Comparison of ENCODE assay signal across 2 cellular contexts in the genomic region with DNA sequence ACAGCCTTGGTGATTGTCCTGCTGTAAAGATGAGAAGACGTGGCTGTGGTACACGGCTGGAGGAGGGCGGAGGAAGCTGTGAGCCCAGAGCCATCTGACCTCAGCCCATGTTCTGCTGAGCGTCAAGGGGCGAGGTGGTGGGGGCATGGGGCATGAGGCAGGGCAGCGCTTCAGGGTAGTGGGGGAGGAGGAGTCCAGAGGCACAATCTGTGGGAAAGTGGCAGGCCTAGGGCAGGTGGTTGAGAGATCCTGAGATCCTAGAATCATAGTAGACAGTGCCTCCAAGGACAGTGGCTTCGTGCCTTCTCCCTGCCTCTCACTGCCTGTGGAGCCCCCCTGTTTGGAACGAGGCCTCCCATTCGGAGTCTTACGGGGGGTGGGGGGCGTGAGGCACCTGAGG.
TF ChIP-seq lines count a peak whose summit lies in the region.

No MANE protein-coding gene starts in this region.

TF ChIP-seq in HepG2, 621 proteins besides CTCF, POLR2A, EP300 and RAD21:
- TF ChIP-seq HDAC1 (CRISPR knock-in tag; IDR thresholded peaks at IDR 0.05), result no peak
- no peak for TF ChIP-seq ZBTB7A (CRISPR knock-in tag; IDR thresholded peaks at IDR 0.05)
- TF ChIP-seq SYNCRIP (IDR thresholded peaks at IDR 0.05; ENCODE audit: insufficient read depth, low read depth, low read length), result no peak
- TF ChIP-seq, protein P1, sequence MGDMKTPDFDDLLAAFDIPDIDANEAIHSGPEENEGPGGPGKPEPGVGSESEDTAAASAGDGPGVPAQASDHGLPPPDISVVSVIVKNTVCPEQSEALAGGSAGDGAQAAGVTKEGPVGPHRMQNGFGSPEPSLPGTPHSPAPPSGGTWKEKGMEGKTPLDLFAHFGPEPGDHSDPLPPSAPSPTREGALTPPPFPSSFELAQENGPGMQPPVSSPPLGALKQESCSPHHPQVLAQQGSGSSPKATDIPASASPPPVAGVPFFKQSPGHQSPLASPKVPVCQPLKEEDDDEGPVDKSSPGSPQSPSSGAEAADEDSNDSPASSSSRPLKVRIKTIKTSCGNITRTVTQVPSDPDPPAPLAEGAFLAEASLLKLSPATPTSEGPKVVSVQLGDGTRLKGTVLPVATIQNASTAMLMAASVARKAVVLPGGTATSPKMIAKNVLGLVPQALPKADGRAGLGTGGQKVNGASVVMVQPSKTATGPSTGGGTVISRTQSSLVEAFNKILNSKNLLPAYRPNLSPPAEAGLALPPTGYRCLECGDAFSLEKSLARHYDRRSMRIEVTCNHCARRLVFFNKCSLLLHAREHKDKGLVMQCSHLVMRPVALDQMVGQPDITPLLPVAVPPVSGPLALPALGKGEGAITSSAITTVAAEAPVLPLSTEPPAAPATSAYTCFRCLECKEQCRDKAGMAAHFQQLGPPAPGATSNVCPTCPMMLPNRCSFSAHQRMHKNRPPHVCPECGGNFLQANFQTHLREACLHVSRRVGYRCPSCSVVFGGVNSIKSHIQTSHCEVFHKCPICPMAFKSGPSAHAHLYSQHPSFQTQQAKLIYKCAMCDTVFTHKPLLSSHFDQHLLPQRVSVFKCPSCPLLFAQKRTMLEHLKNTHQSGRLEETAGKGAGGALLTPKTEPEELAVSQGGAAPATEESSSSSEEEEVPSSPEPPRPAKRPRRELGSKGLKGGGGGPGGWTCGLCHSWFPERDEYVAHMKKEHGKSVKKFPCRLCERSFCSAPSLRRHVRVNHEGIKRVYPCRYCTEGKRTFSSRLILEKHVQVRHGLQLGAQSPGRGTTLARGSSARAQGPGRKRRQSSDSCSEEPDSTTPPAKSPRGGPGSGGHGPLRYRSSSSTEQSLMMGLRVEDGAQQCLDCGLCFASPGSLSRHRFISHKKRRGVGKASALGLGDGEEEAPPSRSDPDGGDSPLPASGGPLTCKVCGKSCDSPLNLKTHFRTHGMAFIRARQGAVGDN (CRISPR knock-in tag; IDR thresholded peaks at IDR 0.05), result no peak
- TF ChIP-seq, protein P2, sequence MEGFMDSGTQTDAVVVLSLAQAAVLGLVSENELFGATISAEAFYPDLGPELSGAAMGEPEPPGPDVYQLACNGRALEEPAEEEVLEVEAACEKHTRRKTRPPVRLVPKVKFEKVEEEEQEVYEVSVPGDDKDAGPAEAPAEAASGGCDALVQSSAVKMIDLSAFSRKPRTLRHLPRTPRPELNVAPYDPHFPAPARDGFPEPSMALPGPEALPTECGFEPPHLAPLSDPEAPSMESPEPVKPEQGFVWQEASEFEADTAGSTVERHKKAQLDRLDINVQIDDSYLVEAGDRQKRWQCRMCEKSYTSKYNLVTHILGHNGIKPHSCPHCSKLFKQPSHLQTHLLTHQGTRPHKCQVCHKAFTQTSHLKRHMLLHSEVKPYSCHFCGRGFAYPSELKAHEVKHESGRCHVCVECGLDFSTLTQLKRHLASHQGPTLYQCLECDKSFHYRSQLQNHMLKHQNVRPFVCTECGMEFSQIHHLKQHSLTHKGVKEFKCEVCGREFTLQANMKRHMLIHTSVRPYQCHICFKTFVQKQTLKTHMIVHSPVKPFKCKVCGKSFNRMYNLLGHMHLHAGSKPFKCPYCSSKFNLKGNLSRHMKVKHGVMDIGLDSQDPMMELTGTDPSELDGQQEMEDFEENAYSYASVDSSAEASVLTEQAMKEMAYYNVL (CRISPR knock-in tag; IDR thresholded peaks at IDR 0.05; ENCODE audit: borderline replicate concordance), result no peak
- TF ChIP-seq, protein P3, sequence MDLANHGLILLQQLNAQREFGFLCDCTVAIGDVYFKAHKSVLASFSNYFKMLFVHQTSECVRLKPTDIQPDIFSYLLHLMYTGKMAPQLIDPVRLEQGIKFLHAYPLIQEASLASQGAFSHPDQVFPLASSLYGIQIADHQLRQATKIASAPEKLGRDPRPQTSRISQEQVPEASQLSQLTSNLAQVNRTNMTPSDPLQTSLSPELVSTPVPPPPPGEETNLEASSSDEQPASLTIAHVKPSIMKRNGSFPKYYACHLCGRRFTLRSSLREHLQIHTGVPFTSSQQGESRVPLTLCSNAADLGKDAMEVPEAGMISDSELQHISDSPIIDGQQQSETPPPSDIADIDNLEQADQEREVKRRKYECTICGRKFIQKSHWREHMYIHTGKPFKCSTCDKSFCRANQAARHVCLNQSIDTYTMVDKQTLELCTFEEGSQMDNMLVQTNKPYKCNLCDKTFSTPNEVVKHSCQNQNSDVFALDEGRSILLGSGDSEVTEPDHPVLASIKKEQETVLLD (CRISPR knock-in tag; IDR thresholded peaks at IDR 0.05; ENCODE audit: low read depth), result no peak
- no peak for TF ChIP-seq ZNF792 (CRISPR knock-in tag; IDR thresholded peaks at IDR 0.05)
- TF ChIP-seq BORCS8-MEF2B (CRISPR knock-in tag; IDR thresholded peaks at IDR 0.05), result no peak
- no peak for TF ChIP-seq MYNN (CRISPR knock-in tag; IDR thresholded peaks at IDR 0.05; ENCODE audit: low read depth)
- TF ChIP-seq, protein P4, sequence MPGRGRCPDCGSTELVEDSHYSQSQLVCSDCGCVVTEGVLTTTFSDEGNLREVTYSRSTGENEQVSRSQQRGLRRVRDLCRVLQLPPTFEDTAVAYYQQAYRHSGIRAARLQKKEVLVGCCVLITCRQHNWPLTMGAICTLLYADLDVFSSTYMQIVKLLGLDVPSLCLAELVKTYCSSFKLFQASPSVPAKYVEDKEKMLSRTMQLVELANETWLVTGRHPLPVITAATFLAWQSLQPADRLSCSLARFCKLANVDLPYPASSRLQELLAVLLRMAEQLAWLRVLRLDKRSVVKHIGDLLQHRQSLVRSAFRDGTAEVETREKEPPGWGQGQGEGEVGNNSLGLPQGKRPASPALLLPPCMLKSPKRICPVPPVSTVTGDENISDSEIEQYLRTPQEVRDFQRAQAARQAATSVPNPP (CRISPR knock-in tag; IDR thresholded peaks at IDR 0.05), result no peak

TF ChIP-seq in H1, 55 proteins besides CTCF, POLR2A, EP300 and RAD21:
- TF ChIP-seq SAP30 (IDR thresholded peaks at IDR 0.05; ENCODE audit: insufficient read depth, insufficient replicate concordance, low read length), result no peak
- TF ChIP-seq SP2 (IDR thresholded peaks at IDR 0.05; ENCODE audit: low read length), result no peak
- no peak for TF ChIP-seq SP1 (IDR thresholded peaks at IDR 0.05; ENCODE audit: low read depth, low read length)
- TF ChIP-seq ZNF274 (IDR thresholded peaks at IDR 0.05; ENCODE audit: borderline replicate concordance, extremely low read depth, low read length), result no peak
- TF ChIP-seq, protein P5, sequence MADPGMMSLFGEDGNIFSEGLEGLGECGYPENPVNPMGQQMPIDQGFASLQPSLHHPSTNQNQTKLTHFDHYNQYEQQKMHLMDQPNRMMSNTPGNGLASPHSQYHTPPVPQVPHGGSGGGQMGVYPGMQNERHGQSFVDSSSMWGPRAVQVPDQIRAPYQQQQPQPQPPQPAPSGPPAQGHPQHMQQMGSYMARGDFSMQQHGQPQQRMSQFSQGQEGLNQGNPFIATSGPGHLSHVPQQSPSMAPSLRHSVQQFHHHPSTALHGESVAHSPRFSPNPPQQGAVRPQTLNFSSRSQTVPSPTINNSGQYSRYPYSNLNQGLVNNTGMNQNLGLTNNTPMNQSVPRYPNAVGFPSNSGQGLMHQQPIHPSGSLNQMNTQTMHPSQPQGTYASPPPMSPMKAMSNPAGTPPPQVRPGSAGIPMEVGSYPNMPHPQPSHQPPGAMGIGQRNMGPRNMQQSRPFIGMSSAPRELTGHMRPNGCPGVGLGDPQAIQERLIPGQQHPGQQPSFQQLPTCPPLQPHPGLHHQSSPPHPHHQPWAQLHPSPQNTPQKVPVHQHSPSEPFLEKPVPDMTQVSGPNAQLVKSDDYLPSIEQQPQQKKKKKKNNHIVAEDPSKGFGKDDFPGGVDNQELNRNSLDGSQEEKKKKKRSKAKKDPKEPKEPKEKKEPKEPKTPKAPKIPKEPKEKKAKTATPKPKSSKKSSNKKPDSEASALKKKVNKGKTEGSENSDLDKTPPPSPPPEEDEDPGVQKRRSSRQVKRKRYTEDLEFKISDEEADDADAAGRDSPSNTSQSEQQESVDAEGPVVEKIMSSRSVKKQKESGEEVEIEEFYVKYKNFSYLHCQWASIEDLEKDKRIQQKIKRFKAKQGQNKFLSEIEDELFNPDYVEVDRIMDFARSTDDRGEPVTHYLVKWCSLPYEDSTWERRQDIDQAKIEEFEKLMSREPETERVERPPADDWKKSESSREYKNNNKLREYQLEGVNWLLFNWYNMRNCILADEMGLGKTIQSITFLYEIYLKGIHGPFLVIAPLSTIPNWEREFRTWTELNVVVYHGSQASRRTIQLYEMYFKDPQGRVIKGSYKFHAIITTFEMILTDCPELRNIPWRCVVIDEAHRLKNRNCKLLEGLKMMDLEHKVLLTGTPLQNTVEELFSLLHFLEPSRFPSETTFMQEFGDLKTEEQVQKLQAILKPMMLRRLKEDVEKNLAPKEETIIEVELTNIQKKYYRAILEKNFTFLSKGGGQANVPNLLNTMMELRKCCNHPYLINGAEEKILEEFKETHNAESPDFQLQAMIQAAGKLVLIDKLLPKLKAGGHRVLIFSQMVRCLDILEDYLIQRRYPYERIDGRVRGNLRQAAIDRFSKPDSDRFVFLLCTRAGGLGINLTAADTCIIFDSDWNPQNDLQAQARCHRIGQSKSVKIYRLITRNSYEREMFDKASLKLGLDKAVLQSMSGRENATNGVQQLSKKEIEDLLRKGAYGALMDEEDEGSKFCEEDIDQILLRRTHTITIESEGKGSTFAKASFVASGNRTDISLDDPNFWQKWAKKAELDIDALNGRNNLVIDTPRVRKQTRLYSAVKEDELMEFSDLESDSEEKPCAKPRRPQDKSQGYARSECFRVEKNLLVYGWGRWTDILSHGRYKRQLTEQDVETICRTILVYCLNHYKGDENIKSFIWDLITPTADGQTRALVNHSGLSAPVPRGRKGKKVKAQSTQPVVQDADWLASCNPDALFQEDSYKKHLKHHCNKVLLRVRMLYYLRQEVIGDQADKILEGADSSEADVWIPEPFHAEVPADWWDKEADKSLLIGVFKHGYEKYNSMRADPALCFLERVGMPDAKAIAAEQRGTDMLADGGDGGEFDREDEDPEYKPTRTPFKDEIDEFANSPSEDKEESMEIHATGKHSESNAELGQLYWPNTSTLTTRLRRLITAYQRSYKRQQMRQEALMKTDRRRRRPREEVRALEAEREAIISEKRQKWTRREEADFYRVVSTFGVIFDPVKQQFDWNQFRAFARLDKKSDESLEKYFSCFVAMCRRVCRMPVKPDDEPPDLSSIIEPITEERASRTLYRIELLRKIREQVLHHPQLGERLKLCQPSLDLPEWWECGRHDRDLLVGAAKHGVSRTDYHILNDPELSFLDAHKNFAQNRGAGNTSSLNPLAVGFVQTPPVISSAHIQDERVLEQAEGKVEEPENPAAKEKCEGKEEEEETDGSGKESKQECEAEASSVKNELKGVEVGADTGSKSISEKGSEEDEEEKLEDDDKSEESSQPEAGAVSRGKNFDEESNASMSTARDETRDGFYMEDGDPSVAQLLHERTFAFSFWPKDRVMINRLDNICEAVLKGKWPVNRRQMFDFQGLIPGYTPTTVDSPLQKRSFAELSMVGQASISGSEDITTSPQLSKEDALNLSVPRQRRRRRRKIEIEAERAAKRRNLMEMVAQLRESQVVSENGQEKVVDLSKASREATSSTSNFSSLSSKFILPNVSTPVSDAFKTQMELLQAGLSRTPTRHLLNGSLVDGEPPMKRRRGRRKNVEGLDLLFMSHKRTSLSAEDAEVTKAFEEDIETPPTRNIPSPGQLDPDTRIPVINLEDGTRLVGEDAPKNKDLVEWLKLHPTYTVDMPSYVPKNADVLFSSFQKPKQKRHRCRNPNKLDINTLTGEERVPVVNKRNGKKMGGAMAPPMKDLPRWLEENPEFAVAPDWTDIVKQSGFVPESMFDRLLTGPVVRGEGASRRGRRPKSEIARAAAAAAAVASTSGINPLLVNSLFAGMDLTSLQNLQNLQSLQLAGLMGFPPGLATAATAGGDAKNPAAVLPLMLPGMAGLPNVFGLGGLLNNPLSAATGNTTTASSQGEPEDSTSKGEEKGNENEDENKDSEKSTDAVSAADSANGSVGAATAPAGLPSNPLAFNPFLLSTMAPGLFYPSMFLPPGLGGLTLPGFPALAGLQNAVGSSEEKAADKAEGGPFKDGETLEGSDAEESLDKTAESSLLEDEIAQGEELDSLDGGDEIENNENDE (IDR thresholded peaks at IDR 0.05; ENCODE audit: insufficient replicate concordance, low read length), result no peak
- no peak for TF ChIP-seq YY1 (IDR thresholded peaks at IDR 0.05; ENCODE audit: low read depth, low read length)
- TF ChIP-seq SRF (IDR thresholded peaks at IDR 0.05; ENCODE audit: low read depth, low read length), result no peak
- no peak for TF ChIP-seq PHF8 (conservative IDR thresholded peaks at IDR 0.05; ENCODE audit: low read depth, low read length)
